Comparison of ENCODE assay signal across 8 cellular contexts in the genomic region with DNA sequence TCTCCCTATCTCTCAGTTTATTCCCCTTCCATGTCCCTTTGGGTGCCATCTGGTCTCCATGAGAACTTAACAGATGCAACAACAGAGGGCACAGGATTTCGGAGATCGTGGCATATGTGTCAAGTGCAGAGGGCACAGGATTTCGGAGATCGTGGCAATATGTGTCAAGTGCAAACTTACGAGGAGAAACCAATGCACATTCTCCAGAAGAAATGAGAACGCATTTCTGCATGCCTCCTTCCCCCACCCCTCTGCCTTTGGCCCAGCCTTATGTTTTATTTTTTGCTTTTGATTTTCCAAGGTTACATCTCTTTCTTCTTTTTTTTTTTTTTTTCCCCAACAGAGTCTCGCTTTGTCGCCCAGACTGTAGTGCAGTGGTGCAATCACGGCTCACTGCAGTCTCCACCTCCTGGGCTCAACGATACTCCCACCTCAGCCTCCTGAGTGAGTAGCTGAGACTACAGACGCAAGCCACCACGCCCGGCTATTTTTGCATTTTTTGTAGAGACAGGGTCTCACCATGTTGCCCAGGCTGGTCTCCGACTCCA.
DNase-seq lines count a peak whose midpoint lies in the region; ATAC-seq and TF ChIP-seq lines count a peak whose summit lies in the region.

No MANE protein-coding gene starts in this region.

- H3K36me3 Mint-ChIP-seq in stimulated activated naive B cell treated with anti-CD40 and anti-IgM and Interleukin-4, amounts not matched to agents 10 μg/mL and 1 μg/mL and 100 μg/mL, for 72 hours: peaks cover 3 to 12% of the 10 kb centered on the region in 2 donors

- H3K27ac ChIP-seq in layer of hippocampus (ENCODE audit: low read depth, low read length): peak overlapping the region; percentile 87

- no peak for TF ChIP-seq CTCF in astrocyte of the spinal cord (IDR thresholded peaks at IDR 0.05; ENCODE audit: low read depth, low read length)

- H3K27ac Mint-ChIP-seq in stimulated activated naive B cell treated with anti-CD40 and anti-IgM and Interleukin-4, amounts not matched to agents 10 μg/mL and 1 μg/mL and 100 μg/mL, for 72 hours: peak overlapping the region; percentile 95

- H3K27me3 Mint-ChIP-seq in stimulated activated naive B cell treated with anti-CD40 and anti-IgM and Interleukin-4, amounts not matched to agents 10 μg/mL and 1 μg/mL and 100 μg/mL, for 72 hours: no peaks in the 10 kb centered on the region

- H3K27me3 ChIP-seq in layer of hippocampus (ENCODE audit: control insufficient read depth, insufficient read depth, low read length): no peaks in the 10 kb centered on the region

- in situ Hi-C loops in astrocyte of the spinal cord (cut with HindIII; ENCODE audit: low sequenced_read_pairs): no loop called here

- H3K9me3 Mint-ChIP-seq in stimulated activated naive B cell treated with anti-CD40 and anti-IgM and Interleukin-4, amounts not matched to agents 10 μg/mL and 1 μg/mL and 100 μg/mL, for 72 hours: no peaks in the 10 kb centered on the region

- peaks cover 14 to 30% of the 10 kb centered on the region in 2 donors for H3K4me1 Mint-ChIP-seq in stimulated activated naive B cell treated with anti-CD40 and anti-IgM and Interleukin-4, amounts not matched to agents 10 μg/mL and 1 μg/mL and 100 μg/mL, for 72 hours

- DNase-seq in NCI-H526 treated with DMSO at 0.1 percent for 48 hours (lab: John Stamatoyannopoulos, UW) (peak; percentile 25), astrocyte of the spinal cord (ENCODE audit: low read depth, low spot score) (no peak), DMS153 treated with DMSO at 0.1 percent for 48 hours (lab: John Stamatoyannopoulos, UW; ENCODE audit: unreplicated experiment) (no peak), NCI-H1436 treated with DMSO at 0.1 percent for 48 hours (lab: John Stamatoyannopoulos, UW) (no peak), AG08395 (ENCODE audit: low spot score) (no peak)
- no peak for DNase-seq in stimulated activated naive B cell treated with anti-CD40 and anti-IgM and Interleukin-4, amounts not matched to agents 10 μg/mL and 1 μg/mL and 100 μg/mL, for 72 hours

- peak overlapping the region; percentile 86 to 90 for H3K4me3 Mint-ChIP-seq in stimulated activated naive B cell treated with anti-CD40 and anti-IgM and Interleukin-4, amounts not matched to agents 10 μg/mL and 1 μg/mL and 100 μg/mL, for 72 hours

- ATAC-seq in GM19463 (IDR thresholded peaks at IDR 0.05; ENCODE audit: unreplicated experiment): peak; percentile 3
- peak; percentile 5 to 18 for ATAC-seq in stimulated activated naive B cell treated with anti-CD40 and anti-IgM and Interleukin-4, amounts not matched to agents 10 μg/mL and 1 μg/mL and 100 μg/mL, for 72 hours (replicated peaks)

- H3K4me3 ChIP-seq in astrocyte of the spinal cord (ENCODE audit: low read depth, low read length): peak overlapping the region; percentile 85
